In the genomic region with DNA sequence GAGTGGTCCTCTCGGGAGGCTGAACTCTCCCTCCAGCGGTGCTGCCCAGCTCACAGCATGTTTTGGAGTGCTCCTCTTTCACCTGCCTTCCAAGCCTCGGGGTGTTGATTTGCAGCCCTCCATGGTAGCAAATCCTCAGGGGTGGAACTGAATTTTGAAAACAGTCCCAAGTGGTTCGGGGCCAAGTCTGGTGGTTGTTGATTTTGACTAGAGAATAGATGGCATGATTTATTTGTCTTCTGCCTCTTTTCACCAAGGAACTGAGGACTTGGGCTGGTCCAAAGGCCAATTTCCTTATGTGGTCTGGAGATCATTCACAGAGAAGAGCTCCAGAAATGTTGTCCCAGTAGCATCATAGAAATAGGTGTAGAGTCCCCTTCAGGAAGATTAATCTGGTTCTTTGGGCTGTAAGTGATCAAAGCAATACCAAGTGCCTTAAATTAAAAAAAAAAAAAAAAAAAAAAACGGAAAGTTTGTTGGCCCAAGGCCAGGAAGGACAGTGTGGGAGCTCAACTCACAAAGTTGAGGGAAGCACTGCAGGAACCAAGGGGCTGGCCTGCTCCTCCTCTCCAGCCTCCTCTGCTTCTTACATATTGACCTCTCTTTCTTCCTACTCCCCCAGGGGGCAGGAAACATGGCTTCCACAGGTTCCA, we compare ENCODE assay signal across 1 cellular context.
TF ChIP-seq lines count a peak whose summit lies in the region.

No MANE protein-coding gene starts in this region.

TF ChIP-seq in GM23338, 12 proteins besides CTCF, POLR2A, EP300 and RAD21:
- no peak for TF ChIP-seq ZNF331 (CRISPR knock-in tag; IDR thresholded peaks at IDR 0.05; ENCODE audit: low read depth)
- no peak for TF ChIP-seq ZNF114 (CRISPR knock-in tag; IDR thresholded peaks at IDR 0.05)
- TF ChIP-seq ETS1 (IDR thresholded peaks at IDR 0.05), result no peak
- no peak for TF ChIP-seq ZNF462 (CRISPR knock-in tag; IDR thresholded peaks at IDR 0.05)
- no peak for TF ChIP-seq JUNB (IDR thresholded peaks at IDR 0.05; ENCODE audit: unreplicated experiment)
